15 cellular contexts compared by ENCODE assay signal in genomic region chr7:369981-370621, GRCh38.
A peak's percentile ranks its signal among the peaks of the same experiment; 100 is the strongest.
DNase-seq lines count a peak whose midpoint lies in the region; ATAC-seq, FAIRE-seq and TF ChIP-seq lines count a peak whose summit lies in the region.
"Had no signal": no experiment of that assay in that cellular context is flagged by ENCODE, and none has a peak within 500 bp of the region (broad histone marks: within the 10 kb centered on the region; RNA-seq: fewer than 3 reads in every experiment).

No MANE protein-coding gene starts in this region.

- peaks cover 52% of the 10 kb centered on the region for H3K4me1 Mint-ChIP-seq in Caco-2 (ENCODE audit: low read depth, unreplicated experiment)

- no peak for TF ChIP-seq EP300 in tibial nerve (IDR thresholded peaks at IDR 0.05)

- DNase-seq in Caco-2, result peak; percentile 79 to 84
- peak in 2 of 3 donors; percentile 64 to 72 for DNase-seq in Peyer's patch
- DNase-seq in left cardiac atrium, result peak; percentile 11
- peak; percentile 51 to 87 (median 76) for DNase-seq in pancreas
- no peak for DNase-seq in tibial nerve (ENCODE audit: low spot score in 2 of 2)
- DNase-seq in NCI-H69 (lab: John Stamatoyannopoulos, UW), result no peak
- no peak for DNase-seq in DMS 273 treated with DMSO at 0.1 percent for 48 hours (lab: John Stamatoyannopoulos, UW)
- DNase-seq in NCI-H1105 (lab: John Stamatoyannopoulos, UW), result no peak
- DNase-seq: activated CD4-positive, alpha-beta T cell treated with anti-CD3 and anti-CD28 coated beads, Interleukin-2, amount 50 U/mL, for 48 hours; AML-193; mesendoderm; NCI-H1930; NCI-H526; T1000 had no signal

- H3K36me3 ChIP-seq in Caco-2 (ENCODE audit: control insufficient read depth, insufficient read depth, low read length) (no peaks in the 10 kb centered on the region), Peyer's patch (no peaks in the 10 kb centered on the region), pancreas (no peaks in the 10 kb centered on the region), tibial nerve (no peaks in the 10 kb centered on the region)

- TF ChIP-seq CTCF in Caco-2 (IDR thresholded peaks at IDR 0.05; ENCODE audit: insufficient read depth in 1 of 2, low read depth in 1 of 2, low read length in 1 of 2, severe bottlenecking in 1 of 2, unreplicated experiment in 1 of 2), result peak; percentile 2 to 19
- TF ChIP-seq CTCF in Peyer's patch (IDR thresholded peaks at IDR 0.05), result peak in 3 of 6 experiments; percentile 38 to 45 (median 42)
- TF ChIP-seq CTCF in pancreas (IDR thresholded peaks at IDR 0.05), result peak in 3 of 4 donors; percentile 10 to 30 (median 21)
- no peak for TF ChIP-seq CTCF in tibial nerve (IDR thresholded peaks at IDR 0.05)

- no TSS peak for BruUV-seq in Caco-2 (replicated peaks; lab: Mats Ljungman, UMichigan)

- peaks cover 71% of the 10 kb centered on the region for H3K4me1 ChIP-seq in Caco-2
- peaks cover 0 to 41% (median 8%) of the 10 kb centered on the region in 4 donors for H3K4me1 ChIP-seq in Peyer's patch
- H3K4me1 ChIP-seq in pancreas, result peaks cover 12 to 26% (median 23%) of the 10 kb centered on the region in 3 donors
- H3K4me1 ChIP-seq in tibial nerve, result peaks cover 0 to 17% (median 0%) of the 10 kb centered on the region in 4 donors

- no peak overlapping the region for H3K4me3 ChIP-seq in Caco-2 (ENCODE audit: low read depth, low read length)
- H3K4me3 ChIP-seq in Peyer's patch, result no peak overlapping the region
- peak overlapping the region in 3 of 4 donors; percentile 34 to 48 (median 38) for H3K4me3 ChIP-seq in pancreas
- no peak overlapping the region for H3K4me3 ChIP-seq in tibial nerve

- H3K9me3 ChIP-seq in Caco-2 (no peaks in the 10 kb centered on the region), Peyer's patch (no peaks in the 10 kb centered on the region), pancreas (no peaks in the 10 kb centered on the region), tibial nerve (no peaks in the 10 kb centered on the region)

- no peak for ATAC-seq in left cardiac atrium
- peak; percentile 61 to 70 (median 68) for ATAC-seq in pancreas
- ATAC-seq: activated T-helper 17 cell treated with anti-CD3 and anti-CD28 coated beads, Interleukin-2, amount 50 U/mL, for 72 hours had no signal

- 48 to 54% methylated on average over 26 of the region's 26 CpGs for WGBS in pancreas, 2 donors
- 84 to 91% methylated on average over 20 to 26 of the region's 26 CpGs for WGBS in tibial nerve, 2 donors

- intact Hi-C loops in Caco-2 (cut with micrococcal nuclease; ENCODE audit: unreplicated experiment) (loop anchor here (5.0 kb wide), 1 partner anchor 147 kb away; the partner anchor contains the start of gene PDGFA), left cardiac atrium (cut with DNase I) (no loop called here), pancreas (cut with DNase I) (loop anchor here in 2 of 3 donors (10.0 kb wide), 2 partner anchors 125 to 135 kb away; no protein-coding TSS in a partner anchor)

- no peaks in the 10 kb centered on the region for H3K9me3 Mint-ChIP-seq in Caco-2 (ENCODE audit: unreplicated experiment)
- H3K9me3 Mint-ChIP-seq: activated T-helper 17 cell treated with anti-CD3 and anti-CD28 coated beads, Interleukin-2, amount 50 U/mL, for 72 hours had no signal

- H3K27me3 Mint-ChIP-seq in Caco-2 (ENCODE audit: insufficient read depth, unreplicated experiment), result no peaks in the 10 kb centered on the region
- H3K27me3 Mint-ChIP-seq: activated T-helper 17 cell treated with anti-CD3 and anti-CD28 coated beads, Interleukin-2, amount 50 U/mL, for 72 hours had no signal

- peak overlapping the region; percentile 53 for H3K27ac Mint-ChIP-seq in Caco-2 (ENCODE audit: unreplicated experiment)
- H3K27ac Mint-ChIP-seq: activated T-helper 17 cell treated with anti-CD3 and anti-CD28 coated beads, Interleukin-2, amount 50 U/mL, for 72 hours had no signal

- no peaks in the 10 kb centered on the region for H3K27me3 ChIP-seq in Caco-2 (replicated peaks; ENCODE audit: control insufficient read depth, insufficient read depth, low read length)
- no peaks in the 10 kb centered on the region for H3K27me3 ChIP-seq in Peyer's patch
- no peaks in the 10 kb centered on the region for H3K27me3 ChIP-seq in pancreas
- no peaks in the 10 kb centered on the region for H3K27me3 ChIP-seq in tibial nerve

- POLR2A ChIA-PET in Caco-2 (lab: Charles Lee), result interaction anchor here (0.5 to 1.0 kb wide), 2 partner anchors 28 to 133 kb away, joined by 3 to 4 read pairs; no protein-coding TSS in a partner anchor

- CTCF ChIA-PET in Caco-2 (lab: Charles Lee), result interaction anchor here (0.7 to 1.0 kb wide), 2 partner anchors 28 to 147 kb away, joined by 3 read pairs; no protein-coding TSS in a partner anchor

- peak in 1 of 2 donors; percentile 19 for TF ChIP-seq POLR2A in Peyer's patch (IDR thresholded peaks at IDR 0.05)
- no peak for TF ChIP-seq POLR2A in tibial nerve (IDR thresholded peaks at IDR 0.05)

- FAIRE-seq in pancreas (lab: Jason Lieb, UNC), result no peak

- H3K4me3 Mint-ChIP-seq in Caco-2 (ENCODE audit: unreplicated experiment), result peak overlapping the region; percentile 33
- H3K4me3 Mint-ChIP-seq: activated T-helper 17 cell treated with anti-CD3 and anti-CD28 coated beads, Interleukin-2, amount 50 U/mL, for 72 hours had no signal

- no peaks in the 10 kb centered on the region for H3K36me3 Mint-ChIP-seq in Caco-2 (ENCODE audit: insufficient read depth, unreplicated experiment)

- H3K27ac ChIP-seq in Peyer's patch (peak overlapping the region in 2 of 4 donors; percentile 22 to 62), pancreas (peak overlapping the region; percentile 82 to 92 (median 86)), tibial nerve (no peak overlapping the region)

Comparison
In these comparisons a context has a peak if more than half of its experiments do, and no peak if none do; other contexts are left out.
1. DNase-seq: peak in Caco-2 (2 of 2), Peyer's patch (2 of 3), left cardiac atrium (single experiment) and pancreas (6 of 6); none in tibial nerve (0 of 2), NCI-H69 (single experiment), DMS 273 treated with DMSO at 0.1 percent for 48 hours (single experiment) and NCI-H1105 (single experiment).
2. H3K4me3 ChIP-seq: peak in pancreas (3 of 4); none in Caco-2 (single experiment), Peyer's patch (0 of 4) and tibial nerve (0 of 4).
3. CTCF ChIP-seq: peak in Caco-2 (2 of 2) and pancreas (3 of 4); none in tibial nerve (0 of 5).
4. H3K27ac ChIP-seq: peak in pancreas (4 of 4); none in tibial nerve (0 of 4).
5. ATAC-seq: peak in pancreas (4 of 4); none in left cardiac atrium (0 of 2).
6. intact Hi-C loops: an anchor here in Caco-2 (5.0 kb wide) and pancreas (10.0 kb wide); none called in left cardiac atrium.